In genomic region chr7:16271355-16271754, GRCh38 we compare ENCODE assay signal across 29 cellular contexts.
A peak's percentile ranks its signal among the peaks of the same experiment; 100 is the strongest.
DNase-seq lines count a peak whose midpoint lies in the region; ATAC-seq and TF ChIP-seq lines count a peak whose summit lies in the region.
"Had no signal": no experiment of that assay in that cellular context is flagged by ENCODE, and none has a peak within 500 bp of the region (broad histone marks: within the 10 kb centered on the region; RNA-seq: fewer than 3 reads in every experiment).

No MANE protein-coding gene starts in this region.

- DNase-seq in left kidney (ENCODE audit: low read depth, low spot score) (peak; percentile 39), GM13977 (ENCODE audit: low spot score) (no peak), osteoblast (ENCODE audit: insufficient read length, low spot score, missing footprints) (no peak)
- DNase-seq in natural killer cell treated with Interleukin-12 subunit alpha and Interleukin-12 subunit beta and Interleukin-15 and Interleukin-18, amount 100 ng/mL, for 72 hours (ENCODE audit: low spot score), result no peak
- DNase-seq: activated CD4-positive, alpha-beta T cell treated with anti-CD3 and anti-CD28 coated beads, Interleukin-2, amount 50 U/mL, for 4 hours; activated CD4-positive, CD25-positive, alpha-beta regulatory T cell; activated naive CD4-positive, alpha-beta T cell treated with anti-CD3 and anti-CD28 coated beads, Interleukin-2, amount 50 U/mL, for 16 hours; amniotic stem cell; colonic mucosa; effector CD8-positive, alpha-beta T cell; GM23248; head of caudate nucleus; MM.1S; NCI-H2081 treated with DMSO at 0.1 percent for 48 hours; NCI-H774; pancreas had no signal

- H4K20me1 ChIP-seq in osteoblast (ENCODE audit: insufficient read depth, low read length), result no peaks in the 10 kb centered on the region

- no peaks in the 10 kb centered on the region for H3K36me3 ChIP-seq in HUES48 (ENCODE audit: control insufficient read depth, insufficient read depth, low read length)
- no peaks in the 10 kb centered on the region for H3K36me3 ChIP-seq in osteoblast (ENCODE audit: insufficient read depth, low read length)
- H3K36me3 ChIP-seq: breast epithelium, colonic mucosa, pancreas, SJSA1, thoracic aorta, vagina had no signal

- no peak overlapping the region for H2AFZ ChIP-seq in osteoblast (ENCODE audit: low read length)
- H2AFZ ChIP-seq: GM23248 had no signal

- H3K27me3 ChIP-seq in HUES48 (ENCODE audit: control insufficient read depth, insufficient read depth, low read length) (no peaks in the 10 kb centered on the region), osteoblast (ENCODE audit: insufficient read depth, low read length) (no peaks in the 10 kb centered on the region)
- H3K27me3 ChIP-seq: breast epithelium, colonic mucosa, pancreas, SJSA1, vagina had no signal

- H3K27ac Mint-ChIP-seq in natural killer cell treated with Interleukin-12 subunit alpha and Interleukin-12 subunit beta and Interleukin-15 and Interleukin-18, amount 100 ng/mL, for 72 hours, result no peak overlapping the region
- H3K27ac Mint-ChIP-seq: activated T-helper 1 cell treated with anti-CD3 and anti-CD28 coated beads, Interleukin-12 subunit alpha, Interleukin-12 subunit beta, Interleukin-2, Interleukin-4 antibody, amounts not matched to agents 30 ng/mL and 10 ng/mL and 1 ng/mL, durations not matched to agents 14 hours and 24 hours and 36 hours; stimulated activated naive CD8-positive, alpha-beta T cell treated with anti-CD3 and anti-CD28 coated beads, Interleukin-15, Interleukin-2, amounts not matched to agents 100 ng/mL and 50 ng/mL, for 24 hours had no signal

- no peak overlapping the region for H3K4me3 Mint-ChIP-seq in natural killer cell treated with Interleukin-12 subunit alpha and Interleukin-12 subunit beta and Interleukin-15 and Interleukin-18, amount 100 ng/mL, for 72 hours
- H3K4me3 Mint-ChIP-seq: activated T-helper 1 cell treated with anti-CD3 and anti-CD28 coated beads, Interleukin-12 subunit alpha, Interleukin-12 subunit beta, Interleukin-2, Interleukin-4 antibody, amounts not matched to agents 30 ng/mL and 10 ng/mL and 1 ng/mL, durations not matched to agents 14 hours and 24 hours and 36 hours; stimulated activated naive CD8-positive, alpha-beta T cell treated with anti-CD3 and anti-CD28 coated beads, Interleukin-15, Interleukin-2, amounts not matched to agents 100 ng/mL and 50 ng/mL, for 24 hours had no signal

- H3K36me3 Mint-ChIP-seq in natural killer cell treated with Interleukin-12 subunit alpha and Interleukin-12 subunit beta and Interleukin-15 and Interleukin-18, amount 100 ng/mL, for 72 hours, result no peaks in the 10 kb centered on the region

- H3K4me1 Mint-ChIP-seq in natural killer cell treated with Interleukin-12 subunit alpha and Interleukin-12 subunit beta and Interleukin-15 and Interleukin-18, amount 100 ng/mL, for 72 hours (ENCODE audit: low read depth in 2 of 2), result no peaks in the 10 kb centered on the region

- no peak overlapping the region for H3K4me2 ChIP-seq in osteoblast (ENCODE audit: insufficient read depth, low read length)

- H3K4me3 ChIP-seq in HUES48 (ENCODE audit: low read depth, low read length), result no peak overlapping the region
- no peak overlapping the region for H3K4me3 ChIP-seq in osteoblast (ENCODE audit: insufficient read depth, low read length)
- H3K4me3 ChIP-seq: breast epithelium, colonic mucosa, GM23248, lung, pancreas, SJSA1, skin epidermis, thoracic aorta, vagina had no signal

- no peaks in the 10 kb centered on the region for H3K9me3 ChIP-seq in HUES48 (ENCODE audit: control insufficient read depth, insufficient read depth, low read length)
- H3K9me3 ChIP-seq in osteoblast (ENCODE audit: low read depth, low read length), result no peaks in the 10 kb centered on the region
- H3K9me3 ChIP-seq: breast epithelium, colonic mucosa, pancreas, SJSA1, thoracic aorta, vagina had no signal

- H3K9ac ChIP-seq in HUES48 (ENCODE audit: low read depth, low read length), result no peak overlapping the region; the same call in 1 of the 2 replicates
- H3K9ac ChIP-seq: GM23248 had no signal

- peak; percentile 81 for ATAC-seq in GM19397 (IDR thresholded peaks at IDR 0.05; ENCODE audit: unreplicated experiment)
- peak; percentile 43 for ATAC-seq in HG02623 (IDR thresholded peaks at IDR 0.05; ENCODE audit: unreplicated experiment)
- ATAC-seq in natural killer cell treated with Interleukin-12 subunit alpha and Interleukin-12 subunit beta and Interleukin-15 and Interleukin-18, amount 100 ng/mL, for 72 hours, result no peak
- ATAC-seq in HG03139 (IDR thresholded peaks at IDR 0.05; ENCODE audit: unreplicated experiment), result no peak
- ATAC-seq: pancreas had no signal

- TF ChIP-seq CTCF in GM13977 (IDR thresholded peaks at IDR 0.05; ENCODE audit: extremely low read depth, insufficient read depth, missing control alignments), result no peak
- no peak for TF ChIP-seq CTCF in osteoblast (IDR thresholded peaks at IDR 0.05; ENCODE audit: extremely low read depth, low read depth, low read length)

- H3K27ac ChIP-seq in HUES48 (ENCODE audit: low read depth, low read length) (peak overlapping the region; percentile 90), osteoblast (ENCODE audit: low read depth, low read length) (no peak overlapping the region)
- H3K27ac ChIP-seq: breast epithelium, C4-2B, colonic mucosa, GM23248, pancreas, skin epidermis, thoracic aorta, vagina had no signal

- H3K4me1 ChIP-seq in HUES48 (ENCODE audit: control insufficient read depth, insufficient read depth, low read length) (peaks cover 25% of the 10 kb centered on the region), osteoblast (ENCODE audit: insufficient read depth, low read length) (peaks cover 6% of the 10 kb centered on the region)
- H3K4me1 ChIP-seq: breast epithelium, colonic mucosa, pancreas, vagina had no signal

- no peaks in the 10 kb centered on the region for H3K9me3 Mint-ChIP-seq in natural killer cell treated with Interleukin-12 subunit alpha and Interleukin-12 subunit beta and Interleukin-15 and Interleukin-18, amount 100 ng/mL, for 72 hours
- H3K9me3 Mint-ChIP-seq: activated T-helper 1 cell treated with anti-CD3 and anti-CD28 coated beads, Interleukin-12 subunit alpha, Interleukin-12 subunit beta, Interleukin-2, Interleukin-4 antibody, amounts not matched to agents 30 ng/mL and 10 ng/mL and 1 ng/mL, durations not matched to agents 14 hours and 24 hours and 36 hours; stimulated activated naive CD8-positive, alpha-beta T cell treated with anti-CD3 and anti-CD28 coated beads, Interleukin-15, Interleukin-2, amounts not matched to agents 100 ng/mL and 50 ng/mL, for 24 hours had no signal

- no peaks in the 10 kb centered on the region for H3K79me2 ChIP-seq in osteoblast (ENCODE audit: insufficient read depth, low read length)

- in situ Hi-C loops in GM13977 (cut with MboI; ENCODE audit: low pct_unique_long_range_greater_than_20kb, low sequenced_read_pairs, unreplicated experiment), result no loop called here

- H3K27me3 Mint-ChIP-seq in natural killer cell treated with Interleukin-12 subunit alpha and Interleukin-12 subunit beta and Interleukin-15 and Interleukin-18, amount 100 ng/mL, for 72 hours, result no peaks in the 10 kb centered on the region
- H3K27me3 Mint-ChIP-seq: stimulated activated naive CD8-positive, alpha-beta T cell treated with anti-CD3 and anti-CD28 coated beads, Interleukin-15, Interleukin-2, amounts not matched to agents 100 ng/mL and 50 ng/mL, for 24 hours had no signal

Comparison
In these comparisons a context has a peak if more than half of its experiments do, and no peak if none do; other contexts are left out.
1. ATAC-seq: peak in GM19397 (single experiment) and HG02623 (single experiment); none in natural killer cell treated with Interleukin-12 subunit alpha and Interleukin-12 subunit beta and Interleukin-15 and Interleukin-18, amount 100 ng/mL, for 72 hours (0 of 2) and HG03139 (single experiment).